In genomic region chr19:51479531-51480331, GRCh38 we compare ENCODE assay signal across 24 cellular contexts. TPM values are rescaled to one million over a fixed set of nuclear protein-coding genes. Genes with fewer than 3 reads are reported as not detected.
DNase-seq lines count a peak whose midpoint lies in the region; ATAC-seq lines count a peak whose summit lies in the region.
"Had no signal": no experiment of that assay in that cellular context is flagged by ENCODE, and none has a peak within 500 bp of the region (broad histone marks: within the 10 kb centered on the region; RNA-seq: fewer than 3 reads in every experiment).

No MANE protein-coding gene starts in this region.

- ATAC-seq in GM18873 (IDR thresholded peaks at IDR 0.05; ENCODE audit: low FRiP score, unreplicated experiment) = no peak
- ATAC-seq: effector memory CD8-positive, alpha-beta T cell; left ventricle myocardium superior had no signal

- POLR2A ChIA-PET in CD4-positive, alpha-beta memory T cell (lab: Charles Lee; ENCODE audit: partially characterized antibody) = no interaction called here

- H3K4me3 Mint-ChIP-seq in activated naive CD4-positive, alpha-beta T cell treated with anti-CD3 and anti-CD28 coated beads, Interleukin-2, amount 50 U/mL, for 24 hours = peak overlapping the region; percentile 68
- peak overlapping the region; percentile 48 for H3K4me3 Mint-ChIP-seq in activated naive CD8-positive, alpha-beta T cell
- H3K4me3 Mint-ChIP-seq in stimulated activated naive CD8-positive, alpha-beta T cell treated with anti-CD3 and anti-CD28 coated beads, Interleukin-15, Interleukin-2, amounts not matched to agents 100 ng/mL and 50 ng/mL, for 24 hours = peak overlapping the region; percentile 30
- H3K4me3 Mint-ChIP-seq in CD4-positive, alpha-beta memory T cell = no peak overlapping the region
- H3K4me3 Mint-ChIP-seq: effector memory CD8-positive, alpha-beta T cell; nephron progenitor cell; type B pancreatic cell had no signal

- peak overlapping the region; percentile 24 for H3K27ac Mint-ChIP-seq in activated naive CD4-positive, alpha-beta T cell treated with anti-CD3 and anti-CD28 coated beads, Interleukin-2, amount 50 U/mL, for 24 hours
- peak overlapping the region; percentile 88 for H3K27ac Mint-ChIP-seq in activated naive CD8-positive, alpha-beta T cell
- H3K27ac Mint-ChIP-seq in stimulated activated naive CD8-positive, alpha-beta T cell treated with anti-CD3 and anti-CD28 coated beads, Interleukin-15, Interleukin-2, amounts not matched to agents 100 ng/mL and 50 ng/mL, for 24 hours = peak overlapping the region; percentile 73
- no peak overlapping the region for H3K27ac Mint-ChIP-seq in CD4-positive, alpha-beta memory T cell
- H3K27ac Mint-ChIP-seq: brain; effector memory CD8-positive, alpha-beta T cell; nephron progenitor cell; type B pancreatic cell had no signal

- H3K36me3 ChIP-seq in CD4-positive, alpha-beta memory T cell (ENCODE audit: insufficient read depth, low read length) = no peaks in the 10 kb centered on the region
- H3K36me3 ChIP-seq: esophagus muscularis mucosa had no signal

- H3K9me3 Mint-ChIP-seq in activated naive CD4-positive, alpha-beta T cell treated with anti-CD3 and anti-CD28 coated beads, Interleukin-2, amount 50 U/mL, for 24 hours = no peaks in the 10 kb centered on the region
- H3K9me3 Mint-ChIP-seq in activated naive CD8-positive, alpha-beta T cell (ENCODE audit: low read depth) = no peaks in the 10 kb centered on the region
- peaks cover 7% of the 10 kb centered on the region for H3K9me3 Mint-ChIP-seq in stimulated activated naive CD8-positive, alpha-beta T cell treated with anti-CD3 and anti-CD28 coated beads, Interleukin-15, Interleukin-2, amounts not matched to agents 100 ng/mL and 50 ng/mL, for 24 hours
- peaks cover 0 to 6% (median 0%) of the 10 kb centered on the region in 8 donors for H3K9me3 Mint-ChIP-seq in CD4-positive, alpha-beta memory T cell
- H3K9me3 Mint-ChIP-seq: effector memory CD8-positive, alpha-beta T cell; type B pancreatic cell had no signal

- no peak for DNase-seq in activated naive CD4-positive, alpha-beta T cell (lab: John Stamatoyannopoulos, UW)
- DNase-seq in stimulated activated CD4-positive, alpha-beta T cell treated with anti-CD3 and anti-CD28 coated beads, Interleukin-15, amount 100 ng/mL, for 24 hours = peak; percentile 54
- DNase-seq in NCI-H1092 treated with DMSO at 0.1 percent for 48 hours (lab: John Stamatoyannopoulos, UW) = no peak
- no peak for DNase-seq in CD4-positive, alpha-beta memory T cell
- DNase-seq: DMS53; effector memory CD8-positive, alpha-beta T cell; GDM1; Karpas-422; left ventricle myocardium superior; NCI-H187; NCI-H526 treated with DMSO at 0.1 percent for 48 hours; right cardiac atrium; SK-N-SH had no signal

- peaks cover 4% of the 10 kb centered on the region for H3K27me3 ChIP-seq in CD4-positive, alpha-beta memory T cell (ENCODE audit: insufficient read depth, low read length)

- no peaks in the 10 kb centered on the region for H3K36me3 Mint-ChIP-seq in activated naive CD4-positive, alpha-beta T cell treated with anti-CD3 and anti-CD28 coated beads, Interleukin-2, amount 50 U/mL, for 24 hours
- no peaks in the 10 kb centered on the region for H3K36me3 Mint-ChIP-seq in activated naive CD8-positive, alpha-beta T cell
- H3K36me3 Mint-ChIP-seq in stimulated activated naive CD8-positive, alpha-beta T cell treated with anti-CD3 and anti-CD28 coated beads, Interleukin-15, Interleukin-2, amounts not matched to agents 100 ng/mL and 50 ng/mL, for 24 hours (ENCODE audit: low read depth) = no peaks in the 10 kb centered on the region
- H3K36me3 Mint-ChIP-seq in CD4-positive, alpha-beta memory T cell = no peaks in the 10 kb centered on the region
- H3K36me3 Mint-ChIP-seq: brain, type B pancreatic cell had no signal

- H3K4me1 Mint-ChIP-seq in activated naive CD4-positive, alpha-beta T cell treated with anti-CD3 and anti-CD28 coated beads, Interleukin-2, amount 50 U/mL, for 24 hours = peaks cover 19% of the 10 kb centered on the region
- peaks cover 35% of the 10 kb centered on the region for H3K4me1 Mint-ChIP-seq in activated naive CD8-positive, alpha-beta T cell (ENCODE audit: low read depth)
- H3K4me1 Mint-ChIP-seq in stimulated activated naive CD8-positive, alpha-beta T cell treated with anti-CD3 and anti-CD28 coated beads, Interleukin-15, Interleukin-2, amounts not matched to agents 100 ng/mL and 50 ng/mL, for 24 hours (ENCODE audit: low read depth) = peaks cover 32% of the 10 kb centered on the region
- no peaks in the 10 kb centered on the region for H3K4me1 Mint-ChIP-seq in CD4-positive, alpha-beta memory T cell
- H3K4me1 Mint-ChIP-seq: brain, nephron progenitor cell had no signal

- intact Hi-C loops in CD4-positive, alpha-beta memory T cell (cut with micrococcal nuclease) = no loop called here

- no peaks in the 10 kb centered on the region for H3K9me3 ChIP-seq in CD4-positive, alpha-beta memory T cell (ENCODE audit: control insufficient read depth in 1 of 2, low read length in 2 of 2)
- H3K9me3 ChIP-seq: esophagus muscularis mucosa, SK-N-SH had no signal

- no peaks in the 10 kb centered on the region for H3K27me3 Mint-ChIP-seq in activated naive CD4-positive, alpha-beta T cell treated with anti-CD3 and anti-CD28 coated beads, Interleukin-2, amount 50 U/mL, for 24 hours
- peaks cover 3% of the 10 kb centered on the region for H3K27me3 Mint-ChIP-seq in activated naive CD8-positive, alpha-beta T cell
- H3K27me3 Mint-ChIP-seq in stimulated activated naive CD8-positive, alpha-beta T cell treated with anti-CD3 and anti-CD28 coated beads, Interleukin-15, Interleukin-2, amounts not matched to agents 100 ng/mL and 50 ng/mL, for 24 hours = peaks cover 32% of the 10 kb centered on the region
- peaks cover 14 to 38% of the 10 kb centered on the region in 2 donors for H3K27me3 Mint-ChIP-seq in CD4-positive, alpha-beta memory T cell

- no peak overlapping the region for H3K4me3 ChIP-seq in CD4-positive, alpha-beta memory T cell (ENCODE audit: low read length in 2 of 2)
- H3K4me3 ChIP-seq: esophagus muscularis mucosa had no signal

- H3K4me1 ChIP-seq in CD4-positive, alpha-beta memory T cell (ENCODE audit: insufficient read depth, low read length) = no peaks in the 10 kb centered on the region
- H3K4me1 ChIP-seq: esophagus muscularis mucosa, parathyroid adenoma had no signal

- H3K27ac ChIP-seq in CD4-positive, alpha-beta memory T cell (ENCODE audit: low read depth, low read length) = no peak overlapping the region
- H3K27ac ChIP-seq: esophagus muscularis mucosa, parathyroid adenoma, RWPE1 had no signal

- CTCF ChIA-PET in CD4-positive, alpha-beta memory T cell (lab: Charles Lee; ENCODE audit: partially characterized antibody) = interaction anchor here (1.9 kb wide), 1 partner anchor 34 kb away, joined by 4 read pairs; no protein-coding TSS in a partner anchor

RNA-seq across cellular contexts. Expression of gene CEACAM18, which starts 1.4 kb away (rescaled TPM):
- not detected for total RNA-seq in CD4-positive, alpha-beta memory T cell
- not detected for polyA plus RNA-seq in CD4-positive, alpha-beta memory T cell
- total RNA-seq: esophagus muscularis mucosa, frontal cortex, left ventricle myocardium superior, right cardiac atrium had no signal
- polyA plus RNA-seq: right cardiac atrium, SK-N-SH had no signal

RNA-seq across cellular contexts. Expression of gene SIGLEC8, which starts 21.5 kb away (rescaled TPM):
- total RNA-seq in CD4-positive, alpha-beta memory T cell = not detected
- not detected for polyA plus RNA-seq in CD4-positive, alpha-beta memory T cell
- total RNA-seq: right cardiac atrium had no signal
- polyA plus RNA-seq: right cardiac atrium, SK-N-SH had no signal

RNA-seq across cellular contexts. Expression of gene SIGLEC12, which starts 21.9 kb away (rescaled TPM):
- total RNA-seq in CD4-positive, alpha-beta memory T cell = not detected
- polyA plus RNA-seq in CD4-positive, alpha-beta memory T cell = not detected
- total RNA-seq: frontal cortex, left ventricle myocardium superior had no signal
- polyA plus RNA-seq: SK-N-SH had no signal

RNA-seq across cellular contexts. Expression of gene SIGLEC6, which starts 51.7 kb away (rescaled TPM):
- total RNA-seq in CD4-positive, alpha-beta memory T cell = not detected
- polyA plus RNA-seq in CD4-positive, alpha-beta memory T cell = under 1 TPM in 1 of 2 donors, not detected in 1; 0.10 TPM
- total RNA-seq: frontal cortex had no signal
- polyA plus RNA-seq: right cardiac atrium, SK-N-SH had no signal

Comparison
In these comparisons a context has a peak if more than half of its experiments do, and no peak if none do; other contexts are left out.
1. H3K27ac Mint-ChIP-seq: peak in activated naive CD4-positive, alpha-beta T cell treated with anti-CD3 and anti-CD28 coated beads, Interleukin-2, amount 50 U/mL, for 24 hours (single experiment), activated naive CD8-positive, alpha-beta T cell (single experiment) and stimulated activated naive CD8-positive, alpha-beta T cell treated with anti-CD3 and anti-CD28 coated beads, Interleukin-15, Interleukin-2, amounts not matched to agents 100 ng/mL and 50 ng/mL, for 24 hours (single experiment); none in CD4-positive, alpha-beta memory T cell (0 of 7).
2. H3K4me3 Mint-ChIP-seq: peak in activated naive CD4-positive, alpha-beta T cell treated with anti-CD3 and anti-CD28 coated beads, Interleukin-2, amount 50 U/mL, for 24 hours (single experiment), activated naive CD8-positive, alpha-beta T cell (single experiment) and stimulated activated naive CD8-positive, alpha-beta T cell treated with anti-CD3 and anti-CD28 coated beads, Interleukin-15, Interleukin-2, amounts not matched to agents 100 ng/mL and 50 ng/mL, for 24 hours (single experiment); none in CD4-positive, alpha-beta memory T cell (0 of 8).